37 cellular contexts compared by ENCODE assay signal in genomic region chr7:93663561-93664299, GRCh38.
"Had no signal": no experiment of that assay in that cellular context is flagged by ENCODE, and none has a peak within 500 bp of the region (broad histone marks: within the 10 kb centered on the region; RNA-seq: fewer than 3 reads in every experiment).

No MANE protein-coding gene starts in this region.

- ATAC-seq: activated CD8-positive, alpha-beta T cell treated with anti-CD3 and anti-CD28 coated beads for 36 hours; activated naive CD4-positive, alpha-beta T cell treated with anti-CD3 and anti-CD28 coated beads, Interleukin-2, amount 50 U/mL, for 72 hours; activated T-cell treated with anti-CD3 and anti-CD28 coated beads, Interleukin-2, amount 50 U/mL, for 4 hours; activated T-cell treated with anti-CD3 and anti-CD28 coated beads, Interleukin-2, amount 50 U/mL, for 72 hours; activated T-helper 17 cell treated with anti-CD3 and anti-CD28 coated beads, Interleukin-2, amount 50 U/mL, for 72 hours; body of pancreas had no signal

- DNase-seq: activated B cell treated with CpG ODN at 0.5 μM for 24 hours; activated CD4-positive, alpha-beta memory T cell treated with anti-CD3 and anti-CD28 coated beads for 36 hours; activated CD4-positive, alpha-beta T cell treated with anti-CD3 and anti-CD28 coated beads for 4 hours; activated CD4-positive, alpha-beta T cell treated with anti-CD3 and anti-CD28 coated beads, Interleukin-2, amount 10 ng/mL, durations not matched to agents 24 days and 14 days; activated CD4-positive, alpha-beta T cell treated with anti-CD3 and anti-CD28 coated beads, Interleukin-2, amount 50 U/mL, for 1 hour; activated CD4-positive, alpha-beta T cell treated with anti-CD3 and anti-CD28 coated beads, Interleukin-2, amount 50 U/mL, for 4 hours; activated CD4-positive, CD25-positive, alpha-beta regulatory T cell treated with anti-CD3 and anti-CD28 coated beads, Interleukin-2, amount 50 U/mL, for 72 hours; activated CD8-positive, alpha-beta memory T cell treated with anti-CD3 and anti-CD28 coated beads, Interleukin-2, amount 50 U/mL, for 4 hours; activated CD8-positive, alpha-beta T cell treated with anti-CD3 and anti-CD28 coated beads for 36 hours; activated effector memory CD4-positive, alpha-beta T cell treated with anti-CD3 and anti-CD28 coated beads, Interleukin-2, amount 50 U/mL, for 16 hours; activated gamma-delta T cell treated with Interleukin-2 at 50 U/mL for 16 hours; activated naive CD4-positive, alpha-beta T cell; activated naive CD4-positive, alpha-beta T cell treated with anti-CD3 and anti-CD28 coated beads for 36 hours; activated naive CD4-positive, alpha-beta T cell treated with anti-CD3 and anti-CD28 coated beads, Interleukin-2, amount 50 U/mL, for 16 hours; activated naive CD8-positive, alpha-beta T cell treated with anti-CD3 and anti-CD28 coated beads for 36 hours; activated T-cell treated with anti-CD3 and anti-CD28 coated beads for 4 hours; activated T-cell treated with anti-CD3 and anti-CD28 coated beads, Interleukin-2, amount 50 U/mL, for 1 hour; activated T-cell treated with anti-CD3 and anti-CD28 coated beads, Interleukin-2, amount 50 U/mL, for 4 hours; activated T-cell treated with anti-CD3 and anti-CD28 coated beads, Interleukin-2, amount 50 U/mL, for 72 hours; adrenal gland; amniotic stem cell; aorta; body of pancreas; brain microvascular endothelial cell; central memory CD4-positive, alpha-beta T cell; T-helper 1 cell; T-helper 2 cell; T-helper 9 cell had no signal

- H3K4me1 Mint-ChIP-seq: activated B cell treated with CpG ODN at 0.5 μM for 24 hours; activated CD4-positive, alpha-beta T cell treated with anti-CD3 and anti-CD28 coated beads, Interleukin-2, amount 10 ng/mL, durations not matched to agents 24 days and 14 days; activated naive CD8-positive, alpha-beta T cell treated with anti-CD3 and anti-CD28 coated beads for 36 hours; activated T-helper 17 cell treated with anti-CD3 and anti-CD28 coated beads, Interleukin-2, amount 50 U/mL, for 72 hours had no signal

- H3K4me3 ChIP-seq: adrenal gland, body of pancreas, breast epithelium had no signal

- H3K27me3 Mint-ChIP-seq: activated CD4-positive, alpha-beta memory T cell treated with anti-CD3 and anti-CD28 coated beads for 36 hours; activated CD4-positive, alpha-beta T cell treated with anti-CD3 and anti-CD28 coated beads, Interleukin-2, amount 10 ng/mL, durations not matched to agents 24 days and 14 days; activated T-helper 17 cell treated with anti-CD3 and anti-CD28 coated beads, Interleukin-2, amount 50 U/mL, for 72 hours had no signal

- H3K4me3 Mint-ChIP-seq: activated B cell treated with CpG ODN at 0.5 μM for 24 hours; activated CD4-positive, alpha-beta memory T cell treated with anti-CD3 and anti-CD28 coated beads for 36 hours; activated CD4-positive, alpha-beta T cell treated with anti-CD3 and anti-CD28 coated beads, Interleukin-2, amount 10 ng/mL, durations not matched to agents 24 days and 14 days; activated CD8-positive, alpha-beta T cell treated with anti-CD3 and anti-CD28 coated beads for 36 hours; activated naive CD4-positive, alpha-beta T cell treated with anti-CD3 and anti-CD28 coated beads for 36 hours; activated naive CD8-positive, alpha-beta T cell treated with anti-CD3 and anti-CD28 coated beads for 36 hours; activated T-cell treated with anti-CD3 and anti-CD28 coated beads, Interleukin-2, amount 50 U/mL, for 4 hours; activated T-cell treated with anti-CD3 and anti-CD28 coated beads, Interleukin-2, amount 50 U/mL, for 72 hours; activated T-helper 1 cell treated with anti-CD3 and anti-CD28 coated beads, Interleukin-12 subunit alpha, Interleukin-12 subunit beta, Interleukin-2, Interleukin-4 antibody, amounts not matched to agents 30 ng/mL and 10 ng/mL and 1 ng/mL, durations not matched to agents 14 hours and 24 hours and 36 hours; activated T-helper 17 cell treated with anti-CD3 and anti-CD28 coated beads, Interleukin-2, amount 50 U/mL, for 72 hours; T-helper 1 cell treated with Interleukin-12 subunit alpha and Interleukin-12 subunit beta and Interleukin-4 antibody, amounts not matched to agents 30 μg/mL and 1 μg/mL, for 36 hours; T-helper 2 cell treated with Interferon-gamma antibody and Interleukin-4, amounts not matched to agents 5 μg/mL and 100 μg/mL, for 36 hours had no signal

- FAIRE-seq: astrocyte, TTC549 had no signal

- H3K36me3 Mint-ChIP-seq: activated CD4-positive, alpha-beta memory T cell treated with anti-CD3 and anti-CD28 coated beads for 36 hours; activated naive CD4-positive, alpha-beta T cell treated with anti-CD3 and anti-CD28 coated beads, Interleukin-2, amount 50 U/mL, for 72 hours; activated naive CD8-positive, alpha-beta T cell treated with anti-CD3 and anti-CD28 coated beads for 36 hours had no signal

- H3K27me3 ChIP-seq: adrenal gland, body of pancreas, brain microvascular endothelial cell, breast epithelium had no signal

- H3K9me3 ChIP-seq: adrenal gland, body of pancreas, breast epithelium had no signal

- H3K36me3 ChIP-seq: adrenal gland, brain microvascular endothelial cell, breast epithelium had no signal

- H3K4me1 ChIP-seq: adrenal gland, body of pancreas, breast epithelium had no signal

- H3K9me3 Mint-ChIP-seq: activated B cell treated with CpG ODN at 0.5 μM for 24 hours; activated CD4-positive, alpha-beta memory T cell treated with anti-CD3 and anti-CD28 coated beads for 36 hours; activated CD8-positive, alpha-beta T cell treated with anti-CD3 and anti-CD28 coated beads for 36 hours; activated naive CD8-positive, alpha-beta T cell treated with anti-CD3 and anti-CD28 coated beads for 36 hours; activated T-helper 1 cell treated with anti-CD3 and anti-CD28 coated beads, Interleukin-12 subunit alpha, Interleukin-12 subunit beta, Interleukin-2, Interleukin-4 antibody, amounts not matched to agents 30 ng/mL and 10 ng/mL and 1 ng/mL, durations not matched to agents 14 hours and 24 hours and 36 hours; T-helper 1 cell treated with Interleukin-12 subunit alpha and Interleukin-12 subunit beta and Interleukin-4 antibody, amounts not matched to agents 30 μg/mL and 1 μg/mL, for 36 hours; T-helper 2 cell treated with Interferon-gamma antibody and Interleukin-4, amounts not matched to agents 5 μg/mL and 100 μg/mL, for 36 hours had no signal

- H3K27ac Mint-ChIP-seq: activated B cell treated with CpG ODN at 0.5 μM for 24 hours; activated CD4-positive, alpha-beta memory T cell treated with anti-CD3 and anti-CD28 coated beads for 36 hours; activated CD4-positive, alpha-beta T cell treated with anti-CD3 and anti-CD28 coated beads, Interleukin-2, amount 10 ng/mL, durations not matched to agents 24 days and 14 days; activated CD8-positive, alpha-beta T cell treated with anti-CD3 and anti-CD28 coated beads for 36 hours; activated naive CD4-positive, alpha-beta T cell treated with anti-CD3 and anti-CD28 coated beads for 36 hours; activated naive CD4-positive, alpha-beta T cell treated with anti-CD3 and anti-CD28 coated beads, Interleukin-2, amount 50 U/mL, for 72 hours; activated naive CD8-positive, alpha-beta T cell treated with anti-CD3 and anti-CD28 coated beads for 36 hours; activated T-cell treated with anti-CD3 and anti-CD28 coated beads, Interleukin-2, amount 50 U/mL, for 72 hours; activated T-helper 1 cell treated with anti-CD3 and anti-CD28 coated beads, Interleukin-12 subunit alpha, Interleukin-12 subunit beta, Interleukin-2, Interleukin-4 antibody, amounts not matched to agents 30 ng/mL and 10 ng/mL and 1 ng/mL, durations not matched to agents 14 hours and 24 hours and 36 hours; activated T-helper 17 cell treated with anti-CD3 and anti-CD28 coated beads, Interleukin-2, amount 50 U/mL, for 72 hours; T-helper 1 cell treated with Interleukin-12 subunit alpha and Interleukin-12 subunit beta and Interleukin-4 antibody, amounts not matched to agents 30 μg/mL and 1 μg/mL, for 36 hours; T-helper 2 cell treated with Interferon-gamma antibody and Interleukin-4, amounts not matched to agents 5 μg/mL and 100 μg/mL, for 36 hours had no signal

- H3K27ac ChIP-seq: adrenal gland, body of pancreas, brain microvascular endothelial cell, breast epithelium, VCaP had no signal
